9 cellular contexts compared by ENCODE assay signal in genomic region chr2:102062802-102063201, GRCh38.
DNase-seq lines count a peak whose midpoint lies in the region; ATAC-seq and TF ChIP-seq lines count a peak whose summit lies in the region.
"Had no signal": no experiment of that assay in that cellular context is flagged by ENCODE, and none has a peak within 500 bp of the region (broad histone marks: within the 10 kb centered on the region; RNA-seq: fewer than 3 reads in every experiment).

No MANE protein-coding gene starts in this region.

- no peak overlapping the region for H2AFZ ChIP-seq in fibroblast of lung (ENCODE audit: low read length)

- H3K4me3 ChIP-seq in fibroblast of lung (replicated peaks in 1 of 4; ENCODE audit: control extremely low read depth in 1 of 4, insufficient read depth in 1 of 4, low read depth in 3 of 4, low read length in 4 of 4) (no peak overlapping the region), skeletal muscle tissue (ENCODE audit: low read length in 3 of 3) (no peak overlapping the region)

- peak overlapping the region; percentile 11 for H3K9ac ChIP-seq in fibroblast of lung (ENCODE audit: insufficient read depth, low read length)
- H3K9ac ChIP-seq in skeletal muscle tissue (ENCODE audit: low read depth in 1 of 3, low read length in 3 of 3) = no peak overlapping the region

- TF ChIP-seq CTCF in fibroblast of lung (conservative IDR thresholded peaks at IDR 0.05 in 1 of 2, IDR thresholded peaks at IDR 0.05 in 1 of 2; ENCODE audit: low read depth in 1 of 2, low read length in 2 of 2) = no peak

- H3K79me2 ChIP-seq in fibroblast of lung (ENCODE audit: control insufficient read depth, insufficient read depth, low read length) = no peaks in the 10 kb centered on the region

- peaks cover 2% of the 10 kb centered on the region for H3K36me3 Mint-ChIP-seq in T-helper 17 cell (ENCODE audit: low read depth)

- H3K27ac ChIP-seq in fibroblast of lung (ENCODE audit: insufficient read depth, low read length) (peak overlapping the region; percentile 98), skeletal muscle tissue (ENCODE audit: low read depth, low read length) (peak overlapping the region; percentile 94)

- H3K27me3 ChIP-seq in fibroblast of lung (ENCODE audit: control insufficient read depth, insufficient read depth, low read length) = no peaks in the 10 kb centered on the region
- H3K27me3 ChIP-seq in skeletal muscle tissue (ENCODE audit: control insufficient read depth in 3 of 3, insufficient read depth in 3 of 3, low read length in 3 of 3) = no peaks in the 10 kb centered on the region

- ATAC-seq in GM18511 (IDR thresholded peaks at IDR 0.05; ENCODE audit: unreplicated experiment) (peak; percentile 17), T-helper 17 cell (no peak)
- ATAC-seq: PC-3 had no signal

- H3K36me3 ChIP-seq in fibroblast of lung (ENCODE audit: control insufficient read depth, insufficient read depth, low read length) (no peaks in the 10 kb centered on the region), skeletal muscle tissue (ENCODE audit: control insufficient read depth in 3 of 3, insufficient read depth in 3 of 3, low read length in 3 of 3) (no peaks in the 10 kb centered on the region)

- no peaks in the 10 kb centered on the region for H3K27me3 Mint-ChIP-seq in T-helper 17 cell

- H3K9me3 ChIP-seq in T-helper 17 cell (ENCODE audit: control insufficient read depth, low read length, poor library complexity, severe bottlenecking) = no peaks in the 10 kb centered on the region
- no peaks in the 10 kb centered on the region for H3K9me3 ChIP-seq in fibroblast of lung (ENCODE audit: control insufficient read depth, insufficient read depth, low read depth, low read length)
- H3K9me3 ChIP-seq in skeletal muscle tissue (ENCODE audit: control insufficient read depth in 3 of 3, low read length in 3 of 3) = no peaks in the 10 kb centered on the region

- peaks cover 37% of the 10 kb centered on the region for H3K4me1 ChIP-seq in fibroblast of lung (ENCODE audit: control insufficient read depth, extremely low read depth, insufficient read depth, low read length)
- peaks cover 59 to 70% (median 70%) of the 10 kb centered on the region in 3 donors for H3K4me1 ChIP-seq in skeletal muscle tissue (ENCODE audit: control insufficient read depth in 3 of 3, insufficient read depth in 3 of 3, low read length in 3 of 3)

- H3K4me2 ChIP-seq in fibroblast of lung (ENCODE audit: extremely low read depth, insufficient read depth, low read length) = no peak overlapping the region

- H3K27ac Mint-ChIP-seq in T-helper 17 cell = peak overlapping the region; percentile 49

- peak overlapping the region; percentile 5 for H3K4me3 Mint-ChIP-seq in T-helper 17 cell
- H3K4me3 Mint-ChIP-seq: naive B cell had no signal

- H3K4me1 Mint-ChIP-seq in T-helper 17 cell = peaks cover 19% of the 10 kb centered on the region
- H3K4me1 Mint-ChIP-seq: naive B cell had no signal

- no peak for DNase-seq in T-helper 17 cell
- DNase-seq in fibroblast of lung (ENCODE audit: low read depth in 2 of 2) = no peak
- DNase-seq in T1000 (lab: John Stamatoyannopoulos, UW) = no peak
- no peak for DNase-seq in iPS-NIHi11 (ENCODE audit: low spot score)
- no peak for DNase-seq in foreskin melanocyte
- DNase-seq: naive B cell had no signal

- H4K20me1 ChIP-seq in fibroblast of lung (ENCODE audit: control insufficient read depth, extremely low read depth, insufficient read depth, low read length) = no peaks in the 10 kb centered on the region
